Comparison of ENCODE assay signal across 8 cellular contexts in the genomic region with DNA sequence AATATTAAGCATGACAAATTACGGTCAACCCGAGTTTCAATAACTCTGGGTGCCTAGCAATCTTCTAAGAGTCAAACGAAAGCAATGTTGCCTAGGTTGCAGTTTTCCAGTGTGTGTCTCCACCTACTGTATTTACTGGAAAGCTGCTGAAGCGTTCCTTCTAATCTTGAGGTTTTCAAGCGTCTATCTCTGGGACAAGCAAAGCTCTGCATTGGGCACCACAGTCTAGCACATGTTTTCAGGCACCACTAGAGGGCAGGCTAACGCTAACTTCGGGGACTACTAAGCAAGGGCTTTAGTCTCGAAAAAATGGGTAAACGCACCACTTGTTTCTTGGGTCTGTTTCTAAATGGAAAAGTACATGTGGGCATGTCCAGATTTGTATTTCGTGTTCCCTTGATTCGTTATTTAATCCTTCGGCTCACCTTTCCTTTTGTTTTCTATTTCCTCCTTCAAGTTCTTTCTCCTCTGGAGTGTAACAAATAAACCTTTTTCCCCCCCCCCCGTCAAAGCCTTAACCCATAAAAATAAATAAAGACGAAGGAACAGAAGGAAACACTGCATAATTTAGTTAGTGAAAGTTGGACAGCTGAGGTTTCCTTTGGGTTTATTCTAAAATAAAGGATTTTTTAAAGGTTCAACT.
DNase-seq lines count a peak whose midpoint lies in the region; ATAC-seq and TF ChIP-seq lines count a peak whose summit lies in the region.
"Not testable (repeated sequence)": the region's sequence is repeated elsewhere in the genome, so short reads cannot be mapped to it uniquely, and the experiment has no call there.

No MANE protein-coding gene starts in this region.

- peak; percentile 21 for DNase-seq in GM23248
- DNase-seq in activated CD4-positive, alpha-beta T cell treated with anti-CD3 and anti-CD28 coated beads, Interleukin-2, amount 10 ng/mL, durations not matched to agents 24 days and 14 days: peak; percentile 94
- not testable (repeated sequence) for DNase-seq in astrocyte of the spinal cord (ENCODE audit: low read depth, low spot score); skeletal muscle cell (ENCODE audit: low read depth)
- DNase-seq in left ventricle myocardium superior: peak; percentile 63
- DNase-seq in thoracic aorta (ENCODE audit: low spot score): peak; percentile 16

- intact Hi-C loops in activated CD4-positive, alpha-beta T cell treated with anti-CD3 and anti-CD28 coated beads, Interleukin-2, amount 10 ng/mL, durations not matched to agents 24 days and 14 days (cut with micrococcal nuclease): loop anchor here (5.0 kb wide), 3 partner anchors 64 to 554 kb away; partner anchors contain the start of gene DIMT1
- intact Hi-C loops in left ventricle myocardium superior (cut with micrococcal nuclease): loop anchor here (10.0 kb wide), 1 partner anchor 131 kb away; no protein-coding TSS in a partner anchor

- H3K9ac ChIP-seq in GM23248: peak overlapping the region; percentile 27; the same call in 1 of the 2 replicates

- not testable (repeated sequence) for H3K27ac ChIP-seq in GM23248, thoracic aorta

- H3K9me2 ChIP-seq in GM23248 (ENCODE audit: insufficient read depth): not testable (repeated sequence)

- H2AFZ ChIP-seq in GM23248: peak overlapping the region; percentile 62

- ATAC-seq in GM18498 (IDR thresholded peaks at IDR 0.05; ENCODE audit: unreplicated experiment): peak; percentile 92
- ATAC-seq in HG03521 (IDR thresholded peaks at IDR 0.05; ENCODE audit: unreplicated experiment): peak; percentile 92
- peak; percentile 98 for ATAC-seq in left ventricle myocardium superior
- peak; percentile 99 for ATAC-seq in thoracic aorta (ENCODE audit: insufficient number of reproducible peaks, low FRiP score, low read depth)

- not testable (repeated sequence) for H3K27me3 Mint-ChIP-seq in activated CD4-positive, alpha-beta T cell treated with anti-CD3 and anti-CD28 coated beads, Interleukin-2, amount 10 ng/mL, durations not matched to agents 24 days and 14 days

- H4K20me1 ChIP-seq in GM23248 (ENCODE audit: insufficient read depth): not testable (repeated sequence)

- H3K4me3 ChIP-seq in GM23248 (peak overlapping the region; percentile 54), astrocyte of the spinal cord (ENCODE audit: low read depth, low read length) (peak overlapping the region; percentile 29), skeletal muscle cell (ENCODE audit: low read depth, low read length) (peak overlapping the region; percentile 32), thoracic aorta (peak overlapping the region; percentile 45)

- WGBS in GM23248 (ENCODE audit: low coverage in 1 of 2, low lambda C conversion rate in 2 of 2, missing lambda C conversion rate in 2 of 2), 2 experiments: 5 to 9% methylated on average over 12 to 14 of the region's 14 CpGs

- H3K4me1 Mint-ChIP-seq in activated CD4-positive, alpha-beta T cell treated with anti-CD3 and anti-CD28 coated beads, Interleukin-2, amount 10 ng/mL, durations not matched to agents 24 days and 14 days: peaks cover 24% of the 10 kb centered on the region

- H3K9me3 ChIP-seq in GM23248 (ENCODE audit: low read depth); thoracic aorta: not testable (repeated sequence)

- in situ Hi-C loops in GM23248 (cut with MboI): loop anchor here (10.0 kb wide), 1 partner anchor 131 kb away; no protein-coding TSS in a partner anchor
- in situ Hi-C loops in astrocyte of the spinal cord (cut with HindIII; ENCODE audit: low sequenced_read_pairs): not testable (repeated sequence)

- H3K27ac Mint-ChIP-seq in activated CD4-positive, alpha-beta T cell treated with anti-CD3 and anti-CD28 coated beads, Interleukin-2, amount 10 ng/mL, durations not matched to agents 24 days and 14 days: peak overlapping the region; percentile 90

- H3K9me3 Mint-ChIP-seq in activated CD4-positive, alpha-beta T cell treated with anti-CD3 and anti-CD28 coated beads, Interleukin-2, amount 10 ng/mL, durations not matched to agents 24 days and 14 days: peaks cover 12% of the 10 kb centered on the region

- H3K79me2 ChIP-seq in GM23248 (ENCODE audit: insufficient read depth): not testable (repeated sequence)

- not testable (repeated sequence) for H3K36me3 ChIP-seq in GM23248 (ENCODE audit: low read depth); thoracic aorta

- H3K36me3 Mint-ChIP-seq in activated CD4-positive, alpha-beta T cell treated with anti-CD3 and anti-CD28 coated beads, Interleukin-2, amount 10 ng/mL, durations not matched to agents 24 days and 14 days (ENCODE audit: low read depth): peaks cover 16% of the 10 kb centered on the region

- not testable (repeated sequence) for H3K27me3 ChIP-seq in GM23248 (replicated peaks; ENCODE audit: insufficient read depth); thoracic aorta (replicated peaks; ENCODE audit: insufficient read depth)

- peak overlapping the region; percentile 31 for H3K4me2 ChIP-seq in GM23248 (ENCODE audit: unreplicated experiment)

- H3K4me1 ChIP-seq in GM23248 (ENCODE audit: insufficient read depth); thoracic aorta (ENCODE audit: control insufficient read depth in 1 of 2, low read depth in 2 of 2): not testable (repeated sequence)

- H3F3A ChIP-seq in GM23248 (ENCODE audit: insufficient read depth): not testable (repeated sequence)

- peak overlapping the region; percentile 84 for H3K4me3 Mint-ChIP-seq in activated CD4-positive, alpha-beta T cell treated with anti-CD3 and anti-CD28 coated beads, Interleukin-2, amount 10 ng/mL, durations not matched to agents 24 days and 14 days

- peak; percentile 29 for TF ChIP-seq CTCF in astrocyte of the spinal cord (IDR thresholded peaks at IDR 0.05; ENCODE audit: low read depth, low read length)
- TF ChIP-seq CTCF in thoracic aorta (IDR thresholded peaks at IDR 0.05): peak; percentile 50
